Comparison of ENCODE assay signal across 8 cellular contexts in genomic region chr7:44587843-44588711, GRCh38. TPM values are rescaled to one million over a fixed set of nuclear protein-coding genes. Genes with fewer than 3 reads are reported as not detected.
DNase-seq lines count a peak whose midpoint lies in the region; ATAC-seq and TF ChIP-seq lines count a peak whose summit lies in the region.

No MANE protein-coding gene starts in this region.

- H3K27me3 Mint-ChIP-seq in activated CD4-positive, alpha-beta T cell treated with anti-CD3 and anti-CD28 coated beads, Interleukin-2, amount 10 ng/mL, durations not matched to agents 24 days and 14 days = peaks cover 3% of the 10 kb centered on the region
- H3K27me3 Mint-ChIP-seq in endodermal cell (ENCODE audit: insufficient read depth) = peaks cover 5% of the 10 kb centered on the region
- H3K27me3 Mint-ChIP-seq in natural killer cell treated with Interleukin-12 subunit alpha and Interleukin-12 subunit beta and Interleukin-15 and Interleukin-18, amount 100 ng/mL, for 72 hours = peaks cover 0 to 2% of the 10 kb centered on the region in 2 donors

- H3K9ac ChIP-seq in endodermal cell (ENCODE audit: extremely low read depth, low read length, poor library complexity, severe bottlenecking) = no peak overlapping the region

- peaks cover 15% of the 10 kb centered on the region for H3K4me1 Mint-ChIP-seq in activated CD4-positive, alpha-beta T cell treated with anti-CD3 and anti-CD28 coated beads, Interleukin-2, amount 10 ng/mL, durations not matched to agents 24 days and 14 days
- H3K4me1 Mint-ChIP-seq in endodermal cell = no peaks in the 10 kb centered on the region
- H3K4me1 Mint-ChIP-seq in natural killer cell treated with Interleukin-12 subunit alpha and Interleukin-12 subunit beta and Interleukin-15 and Interleukin-18, amount 100 ng/mL, for 72 hours (ENCODE audit: low read depth in 2 of 2) = peaks cover 6 to 11% of the 10 kb centered on the region in 2 donors

- H3K4me3 ChIP-seq in endodermal cell (ENCODE audit: low read length) = no peak overlapping the region

- H3K27ac ChIP-seq in endodermal cell (ENCODE audit: low read depth, low read length) = no peak overlapping the region

- H3K27me3 ChIP-seq in endodermal cell (ENCODE audit: control insufficient read depth, insufficient read depth, low read length, poor library complexity, severe bottlenecking) = no peaks in the 10 kb centered on the region

- intact Hi-C loops in activated CD4-positive, alpha-beta T cell treated with anti-CD3 and anti-CD28 coated beads, Interleukin-2, amount 10 ng/mL, durations not matched to agents 24 days and 14 days (cut with micrococcal nuclease) = loop anchor here (1.0 to 2.0 kb wide), 3 partner anchors 259 to 549 kb away; no protein-coding TSS in a partner anchor

- WGBS in endodermal cell (ENCODE audit: insufficient coverage in 1 of 2, insufficient read length in 1 of 2), 2 experiments = 60 to 69% methylated on average over 5 to 6 of the region's 6 CpGs

- no peaks in the 10 kb centered on the region for H3K4me1 ChIP-seq in endodermal cell (ENCODE audit: control insufficient read depth, insufficient read depth, low read length)

- no peaks in the 10 kb centered on the region for H3K36me3 Mint-ChIP-seq in activated CD4-positive, alpha-beta T cell treated with anti-CD3 and anti-CD28 coated beads, Interleukin-2, amount 10 ng/mL, durations not matched to agents 24 days and 14 days (ENCODE audit: low read depth)
- H3K36me3 Mint-ChIP-seq in endodermal cell (ENCODE audit: low read depth) = no peaks in the 10 kb centered on the region
- H3K36me3 Mint-ChIP-seq in natural killer cell treated with Interleukin-12 subunit alpha and Interleukin-12 subunit beta and Interleukin-15 and Interleukin-18, amount 100 ng/mL, for 72 hours = no peaks in the 10 kb centered on the region

- H3K9me3 Mint-ChIP-seq in activated CD4-positive, alpha-beta T cell treated with anti-CD3 and anti-CD28 coated beads, Interleukin-2, amount 10 ng/mL, durations not matched to agents 24 days and 14 days = no peaks in the 10 kb centered on the region
- H3K9me3 Mint-ChIP-seq in endodermal cell = no peaks in the 10 kb centered on the region
- no peaks in the 10 kb centered on the region for H3K9me3 Mint-ChIP-seq in natural killer cell treated with Interleukin-12 subunit alpha and Interleukin-12 subunit beta and Interleukin-15 and Interleukin-18, amount 100 ng/mL, for 72 hours

- DNase-seq in Ammon's horn (ENCODE audit: low spot score) (peak; percentile 53), NCI-H510A (lab: John Stamatoyannopoulos, UW) (peak; percentile 20), endodermal cell (no peak)
- peak; percentile 90 for DNase-seq in activated CD4-positive, alpha-beta T cell treated with anti-CD3 and anti-CD28 coated beads, Interleukin-2, amount 10 ng/mL, durations not matched to agents 24 days and 14 days
- DNase-seq in natural killer cell treated with Interleukin-12 subunit alpha and Interleukin-12 subunit beta and Interleukin-15 and Interleukin-18, amount 100 ng/mL, for 72 hours (ENCODE audit: low spot score) = no peak

- no peak for TF ChIP-seq POLR2A in GM18505 (IDR thresholded peaks at IDR 0.05; ENCODE audit: borderline replicate concordance, extremely low read depth, insufficient read depth, insufficient read length)

- peak; percentile 72 for TF ChIP-seq CTCF in endodermal cell (conservative IDR thresholded peaks at IDR 0.05)

- H3K36me3 ChIP-seq in endodermal cell (ENCODE audit: control insufficient read depth, insufficient read depth, low read length) = no peaks in the 10 kb centered on the region

- peak; percentile 69 for ATAC-seq in GM21825 (IDR thresholded peaks at IDR 0.05; ENCODE audit: unreplicated experiment)
- peak; percentile 63 to 67 for ATAC-seq in natural killer cell treated with Interleukin-12 subunit alpha and Interleukin-12 subunit beta and Interleukin-15 and Interleukin-18, amount 100 ng/mL, for 72 hours
- ATAC-seq in HG02852 (IDR thresholded peaks at IDR 0.05; ENCODE audit: unreplicated experiment) = no peak
- no peak for ATAC-seq in GM18505 (IDR thresholded peaks at IDR 0.05; ENCODE audit: unreplicated experiment)

- no peaks in the 10 kb centered on the region for H3K9me3 ChIP-seq in endodermal cell (ENCODE audit: control insufficient read depth, low read length)

- H3K4me3 Mint-ChIP-seq in activated CD4-positive, alpha-beta T cell treated with anti-CD3 and anti-CD28 coated beads, Interleukin-2, amount 10 ng/mL, durations not matched to agents 24 days and 14 days = no peak overlapping the region
- H3K4me3 Mint-ChIP-seq in endodermal cell = no peak overlapping the region
- no peak overlapping the region for H3K4me3 Mint-ChIP-seq in natural killer cell treated with Interleukin-12 subunit alpha and Interleukin-12 subunit beta and Interleukin-15 and Interleukin-18, amount 100 ng/mL, for 72 hours

- no peak overlapping the region for H3K27ac Mint-ChIP-seq in activated CD4-positive, alpha-beta T cell treated with anti-CD3 and anti-CD28 coated beads, Interleukin-2, amount 10 ng/mL, durations not matched to agents 24 days and 14 days
- no peak overlapping the region for H3K27ac Mint-ChIP-seq in endodermal cell
- peak overlapping the region; percentile 17 to 20 for H3K27ac Mint-ChIP-seq in natural killer cell treated with Interleukin-12 subunit alpha and Interleukin-12 subunit beta and Interleukin-15 and Interleukin-18, amount 100 ng/mL, for 72 hours

RNA-seq across cellular contexts. Expression of gene TMED4, which starts 6.0 kb away (rescaled TPM):
- total RNA-seq in activated CD4-positive, alpha-beta T cell treated with anti-CD3 and anti-CD28 coated beads, Interleukin-2, amount 10 ng/mL, durations not matched to agents 24 days and 14 days = 78.4 and 80.2 TPM in 2 replicates
- total RNA-seq in endodermal cell = 100 to 1,000 TPM in 1 of 2 donors, 10 to 100 TPM in 1; 75.4 to 109 TPM
- 105 TPM for polyA plus RNA-seq in endodermal cell (2013, experiment 1 of 2)
- polyA plus RNA-seq in endodermal cell (2013, experiment 2 of 2) = 95.6 TPM
- 100 to 1,000 TPM in 1 of 2 donors, 10 to 100 TPM in 1; 97.9 to 104 TPM for total RNA-seq in natural killer cell treated with Interleukin-12 subunit alpha and Interleukin-12 subunit beta and Interleukin-15 and Interleukin-18, amount 100 ng/mL, for 72 hours

RNA-seq across cellular contexts. Expression of gene DDX56, which starts 14.4 kb away (rescaled TPM):
- total RNA-seq in activated CD4-positive, alpha-beta T cell treated with anti-CD3 and anti-CD28 coated beads, Interleukin-2, amount 10 ng/mL, durations not matched to agents 24 days and 14 days = 162 and 172 TPM in 2 replicates
- total RNA-seq in endodermal cell = 10 to 100 TPM; 73.6 to 79.2 TPM
- 66.7 TPM for polyA plus RNA-seq in endodermal cell (2013, experiment 1 of 2)
- polyA plus RNA-seq in endodermal cell (2013, experiment 2 of 2) = 57.5 TPM
- 100 to 1,000 TPM in 1 of 2 donors, 10 to 100 TPM in 1; 99.7 to 208 TPM for total RNA-seq in natural killer cell treated with Interleukin-12 subunit alpha and Interleukin-12 subunit beta and Interleukin-15 and Interleukin-18, amount 100 ng/mL, for 72 hours

RNA-seq across cellular contexts. Expression of gene OGDH, which starts 18.4 kb away (rescaled TPM):
- total RNA-seq in activated CD4-positive, alpha-beta T cell treated with anti-CD3 and anti-CD28 coated beads, Interleukin-2, amount 10 ng/mL, durations not matched to agents 24 days and 14 days = 99.5 and 102 TPM in 2 replicates
- 10 to 100 TPM; 82.5 to 96.0 TPM for total RNA-seq in endodermal cell
- polyA plus RNA-seq in endodermal cell (2013, experiment 1 of 2) = 42.6 TPM
- 42.7 TPM for polyA plus RNA-seq in endodermal cell (2013, experiment 2 of 2)
- 100 to 1,000 TPM in 1 of 2 donors, 10 to 100 TPM in 1; 84.8 to 116 TPM for total RNA-seq in natural killer cell treated with Interleukin-12 subunit alpha and Interleukin-12 subunit beta and Interleukin-15 and Interleukin-18, amount 100 ng/mL, for 72 hours

RNA-seq across cellular contexts. Expression of gene NPC1L1, which starts 46.9 kb away (rescaled TPM):
- total RNA-seq in activated CD4-positive, alpha-beta T cell treated with anti-CD3 and anti-CD28 coated beads, Interleukin-2, amount 10 ng/mL, durations not matched to agents 24 days and 14 days = not detected in 2 replicates
- 1 to 10 TPM; 2.7 to 3.1 TPM for total RNA-seq in endodermal cell
- 0.85 TPM for polyA plus RNA-seq in endodermal cell (2013, experiment 1 of 2)
- 0.70 TPM for polyA plus RNA-seq in endodermal cell (2013, experiment 2 of 2)
- total RNA-seq in natural killer cell treated with Interleukin-12 subunit alpha and Interleukin-12 subunit beta and Interleukin-15 and Interleukin-18, amount 100 ng/mL, for 72 hours = under 1 TPM in 1 of 2 donors, not detected in 1; 0.12 TPM

Comparison
In these comparisons a context has a peak if more than half of its experiments do, and no peak if none do; other contexts are left out.
1. DNase-seq: peak in Ammon's horn (single experiment), NCI-H510A (single experiment) and activated CD4-positive, alpha-beta T cell treated with anti-CD3 and anti-CD28 coated beads, Interleukin-2, amount 10 ng/mL, durations not matched to agents 24 days and 14 days (single experiment); none in endodermal cell (single experiment) and natural killer cell treated with Interleukin-12 subunit alpha and Interleukin-12 subunit beta and Interleukin-15 and Interleukin-18, amount 100 ng/mL, for 72 hours (single experiment).
2. ATAC-seq: peak in GM21825 (single experiment) and natural killer cell treated with Interleukin-12 subunit alpha and Interleukin-12 subunit beta and Interleukin-15 and Interleukin-18, amount 100 ng/mL, for 72 hours (2 of 2); none in HG02852 (single experiment) and GM18505 (single experiment).
3. H3K27ac Mint-ChIP-seq: peak in natural killer cell treated with Interleukin-12 subunit alpha and Interleukin-12 subunit beta and Interleukin-15 and Interleukin-18, amount 100 ng/mL, for 72 hours (2 of 2); none in activated CD4-positive, alpha-beta T cell treated with anti-CD3 and anti-CD28 coated beads, Interleukin-2, amount 10 ng/mL, durations not matched to agents 24 days and 14 days (single experiment) and endodermal cell (single experiment).